Comparison of ENCODE assay signal across 19 cellular contexts in genomic region chr15:35062164-35063099, GRCh38. TPM values are rescaled to one million over a fixed set of nuclear protein-coding genes. Genes with fewer than 3 reads are reported as not detected.
DNase-seq lines count a peak whose midpoint lies in the region; ATAC-seq and TF ChIP-seq lines count a peak whose summit lies in the region.
"Had no signal": no experiment of that assay in that cellular context is flagged by ENCODE, and none has a peak within 500 bp of the region (broad histone marks: within the 10 kb centered on the region; RNA-seq: fewer than 3 reads in every experiment).

No MANE protein-coding gene starts in this region.

- no peak overlapping the region for H3K4me2 ChIP-seq in IMR-90 (ENCODE audit: low read depth, low read length)

- WGBS in IMR-90 (ENCODE audit: extremely low coverage in 2 of 2, insufficient read length in 1 of 2), 2 experiments: no CpG with 5 or more reads among the region's 1 CpG

- H3K4me3 Mint-ChIP-seq in mesothelial cell of epicardium: no peak overlapping the region
- H3K4me3 Mint-ChIP-seq in natural killer cell treated with Interleukin-12 subunit alpha and Interleukin-12 subunit beta and Interleukin-15 and Interleukin-18, amount 100 ng/mL, for 72 hours: no peak overlapping the region
- H3K4me3 Mint-ChIP-seq: activated CD8-positive, alpha-beta T cell treated with anti-CD3 and anti-CD28 coated beads, Interleukin-2, amount 10 ng/mL, durations not matched to agents 7 days and 5 days; activated naive CD4-positive, alpha-beta T cell treated with anti-CD3 and anti-CD28 coated beads for 36 hours; stimulated activated naive CD8-positive, alpha-beta T cell treated with anti-CD3 and anti-CD28 coated beads, Interleukin-15, Interleukin-2, amounts not matched to agents 100 ng/mL and 50 ng/mL, for 24 hours; T-helper 2 cell treated with Interferon-gamma antibody and Interleukin-4, amounts not matched to agents 5 μg/mL and 100 μg/mL, for 36 hours had no signal

- no peaks in the 10 kb centered on the region for H3K27me3 Mint-ChIP-seq in mesothelial cell of epicardium (ENCODE audit: low read depth)
- H3K27me3 Mint-ChIP-seq in natural killer cell treated with Interleukin-12 subunit alpha and Interleukin-12 subunit beta and Interleukin-15 and Interleukin-18, amount 100 ng/mL, for 72 hours: peaks cover 0 to 6% of the 10 kb centered on the region in 2 donors
- H3K27me3 Mint-ChIP-seq: progenitor cell of endocrine pancreas had no signal

- H3K4me3 ChIP-seq in IMR-90 (ENCODE audit: insufficient read depth, low read depth, low read length): no peak overlapping the region

- TF ChIP-seq CTCF in IMR-90 (conservative IDR thresholded peaks at IDR 0.05; ENCODE audit: low read depth, low read length): no peak
- no peak for TF ChIP-seq CTCF in mesothelial cell of epicardium (IDR thresholded peaks at IDR 0.05; ENCODE audit: unreplicated experiment)
- TF ChIP-seq CTCF in GM10266 (IDR thresholded peaks at IDR 0.05; ENCODE audit: control insufficient read depth, insufficient read depth, low read depth, missing control alignments): no peak

- TF ChIP-seq POLR2A in IMR-90 (IDR thresholded peaks at IDR 0.05; ENCODE audit: low read depth, low read length): no peak

- peaks cover 59% of the 10 kb centered on the region for H3K4me1 Mint-ChIP-seq in mesothelial cell of epicardium
- H3K4me1 Mint-ChIP-seq in natural killer cell treated with Interleukin-12 subunit alpha and Interleukin-12 subunit beta and Interleukin-15 and Interleukin-18, amount 100 ng/mL, for 72 hours (ENCODE audit: low read depth in 2 of 2): no peaks in the 10 kb centered on the region

- H4K5ac ChIP-seq in IMR-90 (ENCODE audit: low read depth, low read length): no peak overlapping the region

- no peak overlapping the region for H3K14ac ChIP-seq in IMR-90 (replicated peaks; ENCODE audit: low read depth, low read length)

- H3K18ac ChIP-seq in IMR-90 (ENCODE audit: low read depth, low read length): no peak overlapping the region

- H4K20me1 ChIP-seq in IMR-90 (ENCODE audit: insufficient read depth, low read length): no peaks in the 10 kb centered on the region

- no peaks in the 10 kb centered on the region for H3K9me1 ChIP-seq in IMR-90 (ENCODE audit: insufficient read depth, low read length)

- H3K9me3 ChIP-seq in IMR-90 (ENCODE audit: control insufficient read depth, insufficient read depth, low read length): no peaks in the 10 kb centered on the region

- intact Hi-C loops in IMR-90 (cut with micrococcal nuclease): no loop called here

- ATAC-seq in GM18873 (IDR thresholded peaks at IDR 0.05; ENCODE audit: low FRiP score, unreplicated experiment) (peak; percentile 83), HG02623 (IDR thresholded peaks at IDR 0.05; ENCODE audit: unreplicated experiment) (peak; percentile 65), IMR-90 (ENCODE audit: low read depth) (peak; percentile 36; the same call in 1 of the 2 replicates)
- no peak for ATAC-seq in natural killer cell treated with Interleukin-12 subunit alpha and Interleukin-12 subunit beta and Interleukin-15 and Interleukin-18, amount 100 ng/mL, for 72 hours
- ATAC-seq: activated CD8-positive, alpha-beta T cell treated with anti-CD3 and anti-CD28 coated beads, Interleukin-2, amount 10 ng/mL, durations not matched to agents 7 days and 5 days had no signal

- no peak overlapping the region for H3K9ac ChIP-seq in IMR-90 (ENCODE audit: low read depth, low read length)

- H3K27ac ChIP-seq in IMR-90 (ENCODE audit: insufficient read depth, low read length): no peak overlapping the region
- H3K27ac ChIP-seq: RWPE1 had no signal

- H2AK5ac ChIP-seq in IMR-90 (ENCODE audit: low read depth, low read length): no peak overlapping the region

- H3K36me3 ChIP-seq in IMR-90 (ENCODE audit: control insufficient read depth, insufficient read depth, low read length): no peaks in the 10 kb centered on the region

- H2AFZ ChIP-seq in IMR-90 (replicated peaks; ENCODE audit: low read length, poor library complexity): no peak overlapping the region

- TF ChIP-seq RAD21 in IMR-90 (IDR thresholded peaks at IDR 0.05; ENCODE audit: low read length): no peak

- DNase-seq in IMR-90: peak; percentile 37
- no peak for DNase-seq in mesothelial cell of epicardium (ENCODE audit: low spot score in 2 of 2, unreplicated experiment in 2 of 2)
- no peak for DNase-seq in GM10266 (ENCODE audit: extremely low spot score)
- DNase-seq in COLO829 (ENCODE audit: low spot score): no peak
- DNase-seq in natural killer cell treated with Interleukin-12 subunit alpha and Interleukin-12 subunit beta and Interleukin-15 and Interleukin-18, amount 100 ng/mL, for 72 hours (ENCODE audit: low spot score): no peak
- no peak for DNase-seq in NCI-H1930 (lab: John Stamatoyannopoulos, UW)
- DNase-seq: activated CD8-positive, alpha-beta T cell treated with anti-CD3 and anti-CD28 coated beads, Interleukin-2, amount 10 ng/mL, durations not matched to agents 7 days and 5 days; activated naive CD4-positive, alpha-beta T cell treated with anti-CD3 and anti-CD28 coated beads for 36 hours; cerebellar nuclear complex; mesenchymal stem cell; stimulated activated CD4-positive, alpha-beta T cell treated with anti-CD3 and anti-CD28 coated beads, Interleukin-1b, Interleukin-23, amount 100 ng/mL, for 48 hours had no signal

- CTCF ChIA-PET in IMR-90 (lab: Yijun Ruan, JAX): interaction anchor here (0.6 kb wide), 1 partner anchor 9 kb away, joined by 3 read pairs; no protein-coding TSS in a partner anchor

- no peak overlapping the region for H2BK15ac ChIP-seq in IMR-90 (ENCODE audit: low read depth, low read length)

- no peak overlapping the region for H3K56ac ChIP-seq in IMR-90 (ENCODE audit: extremely low read depth, insufficient read depth, low read length)

- H3K4me1 ChIP-seq in IMR-90 (ENCODE audit: control insufficient read depth, insufficient read depth, low read length): peaks cover 5% of the 10 kb centered on the region

- no peak overlapping the region for H3K4ac ChIP-seq in IMR-90 (ENCODE audit: low read depth, low read length)

- in situ Hi-C loops in IMR-90 (cut with MboI; ENCODE audit: low sequenced_read_pairs): no loop called here

- no peak overlapping the region for H3K23ac ChIP-seq in IMR-90 (ENCODE audit: low read depth, low read length)

- H2AK9ac ChIP-seq in IMR-90 (replicated peaks; ENCODE audit: low read depth, low read length, poor library complexity): no peak overlapping the region

- no peak overlapping the region for H2BK20ac ChIP-seq in IMR-90 (ENCODE audit: low read depth, low read length)

- no peak overlapping the region for H4K8ac ChIP-seq in IMR-90 (ENCODE audit: low read depth in 2 of 2, low read length in 2 of 2)

- peaks cover 4% of the 10 kb centered on the region for H3K36me3 Mint-ChIP-seq in mesothelial cell of epicardium
- no peaks in the 10 kb centered on the region for H3K36me3 Mint-ChIP-seq in natural killer cell treated with Interleukin-12 subunit alpha and Interleukin-12 subunit beta and Interleukin-15 and Interleukin-18, amount 100 ng/mL, for 72 hours

- POLR2A ChIA-PET in IMR-90 (lab: Charles Lee; ENCODE audit: unreplicated experiment): no interaction called here

- H2BK5ac ChIP-seq in IMR-90 (ENCODE audit: low read depth, low read length, poor library complexity, severe bottlenecking): no peak overlapping the region

- H2BK120ac ChIP-seq in IMR-90 (ENCODE audit: low read depth, low read length): no peak overlapping the region; the same call in 1 of the 2 replicates

- H3K79me1 ChIP-seq in IMR-90 (ENCODE audit: low read depth in 1 of 2, low read length in 2 of 2): no peaks in the 10 kb centered on the region

- H3K9me3 Mint-ChIP-seq in mesothelial cell of epicardium: peaks cover 3% of the 10 kb centered on the region
- H3K9me3 Mint-ChIP-seq in natural killer cell treated with Interleukin-12 subunit alpha and Interleukin-12 subunit beta and Interleukin-15 and Interleukin-18, amount 100 ng/mL, for 72 hours: no peaks in the 10 kb centered on the region
- H3K9me3 Mint-ChIP-seq: activated naive CD4-positive, alpha-beta T cell treated with anti-CD3 and anti-CD28 coated beads for 36 hours; stimulated activated naive CD8-positive, alpha-beta T cell treated with anti-CD3 and anti-CD28 coated beads, Interleukin-15, Interleukin-2, amounts not matched to agents 100 ng/mL and 50 ng/mL, for 24 hours; T-helper 2 cell treated with Interferon-gamma antibody and Interleukin-4, amounts not matched to agents 5 μg/mL and 100 μg/mL, for 36 hours had no signal

- H3K27me3 ChIP-seq in IMR-90 (ENCODE audit: control insufficient read depth, insufficient read depth, low read length): no peaks in the 10 kb centered on the region

- no TSS peak for BruUV-seq in IMR-90 (replicated peaks; lab: Mats Ljungman, UMichigan)

- H3K27ac Mint-ChIP-seq in mesothelial cell of epicardium: peak overlapping the region; percentile 81
- no peak overlapping the region for H3K27ac Mint-ChIP-seq in natural killer cell treated with Interleukin-12 subunit alpha and Interleukin-12 subunit beta and Interleukin-15 and Interleukin-18, amount 100 ng/mL, for 72 hours
- H3K27ac Mint-ChIP-seq: activated CD8-positive, alpha-beta T cell treated with anti-CD3 and anti-CD28 coated beads, Interleukin-2, amount 10 ng/mL, durations not matched to agents 7 days and 5 days; activated naive CD4-positive, alpha-beta T cell treated with anti-CD3 and anti-CD28 coated beads for 36 hours; progenitor cell of endocrine pancreas; stimulated activated naive CD8-positive, alpha-beta T cell treated with anti-CD3 and anti-CD28 coated beads, Interleukin-15, Interleukin-2, amounts not matched to agents 100 ng/mL and 50 ng/mL, for 24 hours; T-helper 2 cell treated with Interferon-gamma antibody and Interleukin-4, amounts not matched to agents 5 μg/mL and 100 μg/mL, for 36 hours had no signal

- dilution Hi-C loops in IMR-90 (cut with HindIII; ENCODE audit: low sequenced_read_pairs, unreplicated experiment): no loop called here

- H4K91ac ChIP-seq in IMR-90 (ENCODE audit: insufficient read depth, low read depth, low read length): no peak overlapping the region; the same call in 1 of the 2 replicates

TF ChIP-seq in IMR-90, 13 proteins besides CTCF, POLR2A, EP300 and RAD21 (continues in another document):
- TF ChIP-seq SMC3 (IDR thresholded peaks at IDR 0.05; ENCODE audit: low read depth, low read length): no peak
- TF ChIP-seq MAFK (IDR thresholded peaks at IDR 0.05; ENCODE audit: low read depth, low read length): no peak

RNA-seq across cellular contexts. Expression of gene NANOGP8, which starts 22.7 kb away (rescaled TPM):
- total RNA-seq in IMR-90 (2012; rRNA removed): not detected in 2 replicates
- polyA plus RNA-seq in IMR-90 (2012; rRNA removed): not detected in 2 replicates
- not detected in 2 replicates for polyA plus RNA-seq in IMR-90 (2012; cell fraction: cytosol; rRNA removed)
- polyA plus RNA-seq in IMR-90 (2012; cell fraction: nucleus; rRNA removed; ENCODE audit: low replicate concordance): 0.17 TPM in 1 of 2 replicates, not detected in the other
- total RNA-seq in mesothelial cell of epicardium: 0.86 to 1.2 TPM (median 0.91 TPM) in 3 replicates
- not detected for total RNA-seq in natural killer cell treated with Interleukin-12 subunit alpha and Interleukin-12 subunit beta and Interleukin-15 and Interleukin-18, amount 100 ng/mL, for 72 hours
- total RNA-seq: activated CD8-positive, alpha-beta T cell treated with anti-CD3 and anti-CD28 coated beads, Interleukin-2, amount 10 ng/mL, durations not matched to agents 7 days and 5 days; activated naive CD4-positive, alpha-beta T cell treated with anti-CD3 and anti-CD28 coated beads for 36 hours; epithelial cell of proximal tubule; H4 had no signal

Comparison
In these comparisons a context has a peak if more than half of its experiments do, and no peak if none do; other contexts are left out.
1. ATAC-seq: peak in GM18873 (single experiment), HG02623 (single experiment) and IMR-90 (single experiment); none in natural killer cell treated with Interleukin-12 subunit alpha and Interleukin-12 subunit beta and Interleukin-15 and Interleukin-18, amount 100 ng/mL, for 72 hours (0 of 2).